Comparison of ENCODE assay signal across 1 cellular context in the genomic region with DNA sequence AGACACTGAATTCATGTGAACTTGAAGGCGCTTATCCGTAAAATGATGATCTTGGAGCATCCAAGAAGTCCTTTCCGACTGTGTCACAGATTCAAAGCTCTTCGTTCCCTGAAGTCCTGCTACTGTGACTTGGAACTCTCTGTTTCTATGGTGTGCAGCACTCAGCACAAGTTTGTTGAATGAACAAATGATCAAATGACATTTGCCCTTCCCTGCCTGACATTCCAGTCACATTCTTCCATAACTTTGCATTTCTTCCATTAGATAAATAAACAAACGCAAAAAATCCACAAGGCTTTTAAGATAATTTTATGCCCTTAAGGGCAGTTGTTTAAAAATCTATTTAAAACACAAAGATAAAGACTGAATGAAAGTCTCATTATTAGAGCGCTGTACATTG.
A peak's percentile ranks its signal among the peaks of the same experiment; 100 is the strongest.
TF ChIP-seq lines count a peak whose summit lies in the region.

No MANE protein-coding gene starts in this region.

TF ChIP-seq in HepG2, 621 proteins besides CTCF, POLR2A, EP300 and RAD21:
- peak; percentile 94 for TF ChIP-seq ZNF3 (CRISPR knock-in tag; IDR thresholded peaks at IDR 0.05)
- no peak for TF ChIP-seq ARHGAP35 (CRISPR knock-in tag; IDR thresholded peaks at IDR 0.05; ENCODE audit: borderline replicate concordance)
- TF ChIP-seq ZNF431 (CRISPR knock-in tag; IDR thresholded peaks at IDR 0.05; ENCODE audit: borderline replicate concordance, low read depth): no peak
- no peak for TF ChIP-seq MLX (CRISPR knock-in tag; IDR thresholded peaks at IDR 0.05)
